Comparison of ENCODE assay signal across 19 cellular contexts in the genomic region with DNA sequence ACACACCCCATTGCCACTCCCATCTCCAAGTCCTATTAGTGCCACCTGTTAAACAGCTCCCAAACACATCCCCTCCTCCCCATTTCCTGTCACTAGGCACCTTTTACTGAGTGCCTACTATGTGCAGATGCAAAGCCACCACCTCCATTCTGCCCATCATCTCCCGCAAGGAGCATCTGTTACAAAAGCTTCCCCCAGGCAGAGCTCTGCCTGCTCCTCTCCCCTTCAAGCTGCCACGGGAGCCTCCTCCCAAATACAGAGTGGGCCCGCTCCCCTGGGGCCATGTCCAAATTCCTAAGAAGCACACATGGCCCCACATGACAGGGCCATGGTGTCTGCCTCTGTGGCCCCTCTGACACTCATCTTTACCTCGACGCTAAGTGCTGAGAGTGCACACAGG.
"Had no signal": no experiment of that assay in that cellular context is flagged by ENCODE, and none has a peak within 500 bp of the region (broad histone marks: within the 10 kb centered on the region; RNA-seq: fewer than 3 reads in every experiment).

No MANE protein-coding gene starts in this region.

- H3K36me3 Mint-ChIP-seq: IgD-negative memory B cell had no signal

- H3K4me2 ChIP-seq: KMS-11 had no signal

- DNase-seq: Kasumi-1, MM.1S, NCI-H1092 treated with DMSO at 0.1 percent for 48 hours, NCI-H1436, NCI-H187 treated with DMSO at 0.1 percent for 48 hours, NCI-H2029 treated with DMSO at 0.1 percent for 48 hours, NCI-H2107, NCI-H2227 treated with DMSO at 0.1 percent for 48 hours, NCI-H524, NCI-H526 treated with DMSO at 0.1 percent for 48 hours, NCI-H748 treated with DMSO at 0.1 percent for 48 hours, RPMI8226, SIG-M5 had no signal

- ATAC-seq: HepG2, K562 had no signal

- H3K27ac ChIP-seq: KMS-11, SJSA1, SK-N-MC had no signal

- H3K9ac ChIP-seq: KMS-11 had no signal

- H3K4me1 ChIP-seq: SJSA1 had no signal

- H3K36me3 ChIP-seq: SJSA1 had no signal

- H3K9me3 ChIP-seq: SJSA1 had no signal

- H3K27me3 ChIP-seq: SJSA1 had no signal

- H3K4me3 Mint-ChIP-seq: IgD-negative memory B cell had no signal

- H3K4me1 Mint-ChIP-seq: IgD-negative memory B cell had no signal

- H3K4me3 ChIP-seq: K562, SJSA1, SK-N-MC had no signal
